8 cellular contexts compared by ENCODE assay signal in genomic region chr3:194140520-194141414, GRCh38. TPM values are rescaled to one million over a fixed set of nuclear protein-coding genes. Genes with fewer than 3 reads are reported as not detected.
DNase-seq lines count a peak whose midpoint lies in the region; ATAC-seq, FAIRE-seq and TF ChIP-seq lines count a peak whose summit lies in the region.

No MANE protein-coding gene starts in this region.

- H3K4me1 ChIP-seq in mucosa of rectum (ENCODE audit: control insufficient read depth in 2 of 2, insufficient read depth in 2 of 2, low read length in 2 of 2), result peaks cover 32 to 37% of the 10 kb centered on the region in 2 donors

- peaks cover 52% of the 10 kb centered on the region for H3K27me3 Mint-ChIP-seq in activated CD4-positive, alpha-beta T cell treated with anti-CD3 and anti-CD28 coated beads, Interleukin-2, amount 10 ng/mL, durations not matched to agents 7 days and 5 days

- no peaks in the 10 kb centered on the region for H3K9me3 ChIP-seq in mucosa of rectum (ENCODE audit: control insufficient read depth in 2 of 2, low read length in 2 of 2)

- FAIRE-seq in urothelium cell line (lab: Jason Lieb, UNC), result no peak

- peak overlapping the region; percentile 52 for H3K4me3 ChIP-seq in epithelial cell of proximal tubule (ENCODE audit: low read depth, low read length)
- peak overlapping the region; percentile 57 to 61 for H3K4me3 ChIP-seq in mucosa of rectum (ENCODE audit: low read length in 2 of 2)

- no peak overlapping the region for H3K4me3 Mint-ChIP-seq in activated CD4-positive, alpha-beta T cell treated with anti-CD3 and anti-CD28 coated beads, Interleukin-2, amount 10 ng/mL, durations not matched to agents 7 days and 5 days

- peaks cover 0 to 5% of the 10 kb centered on the region in 2 donors for H3K36me3 ChIP-seq in mucosa of rectum (ENCODE audit: control insufficient read depth in 2 of 2, insufficient read depth in 2 of 2, low read length in 2 of 2)

- no peak for TF ChIP-seq RAD21 in Ishikawa (IDR thresholded peaks at IDR 0.05; ENCODE audit: low read depth)

- H3K36me3 Mint-ChIP-seq in activated CD4-positive, alpha-beta T cell treated with anti-CD3 and anti-CD28 coated beads, Interleukin-2, amount 10 ng/mL, durations not matched to agents 7 days and 5 days (ENCODE audit: low read depth), result peaks cover 5% of the 10 kb centered on the region

- no peaks in the 10 kb centered on the region for H3K9me3 Mint-ChIP-seq in activated CD4-positive, alpha-beta T cell treated with anti-CD3 and anti-CD28 coated beads, Interleukin-2, amount 10 ng/mL, durations not matched to agents 7 days and 5 days

- TF ChIP-seq CTCF in epithelial cell of proximal tubule (conservative IDR thresholded peaks at IDR 0.05; ENCODE audit: low read depth, low read length), result no peak

- ATAC-seq in HG03175 (IDR thresholded peaks at IDR 0.05; ENCODE audit: unreplicated experiment), result no peak
- no peak for ATAC-seq in GM19328 (IDR thresholded peaks at IDR 0.05; ENCODE audit: unreplicated experiment)

- peak; percentile 94 for TF ChIP-seq EP300 in Ishikawa (IDR thresholded peaks at IDR 0.05; ENCODE audit: borderline replicate concordance)

- POLR2A ChIA-PET in activated CD4-positive, alpha-beta T cell treated with anti-CD3 and anti-CD28 coated beads, Interleukin-2, amount 10 ng/mL, durations not matched to agents 7 days and 5 days (lab: Charles Lee), result interaction anchor here (0.6 to 1.8 kb wide), 4 partner anchors 73 to 360 kb away, joined by 3 to 8 read pairs (median 4); no protein-coding TSS in a partner anchor

- H3K4me1 Mint-ChIP-seq in activated CD4-positive, alpha-beta T cell treated with anti-CD3 and anti-CD28 coated beads, Interleukin-2, amount 10 ng/mL, durations not matched to agents 7 days and 5 days, result peaks cover 45% of the 10 kb centered on the region

- H3K27ac Mint-ChIP-seq in activated CD4-positive, alpha-beta T cell treated with anti-CD3 and anti-CD28 coated beads, Interleukin-2, amount 10 ng/mL, durations not matched to agents 7 days and 5 days, result peak overlapping the region; percentile 66

- H3K27ac ChIP-seq in mucosa of rectum (ENCODE audit: low read depth in 2 of 2, low read length in 2 of 2), result peak overlapping the region; percentile 84 to 88

- DNase-seq in EH (ENCODE audit: low read depth) (peak; percentile 87), epithelial cell of proximal tubule (ENCODE audit: low read depth) (no peak), urothelium cell line (ENCODE audit: low spot score) (peak; percentile 48)
- peak; percentile 20 for DNase-seq in activated CD4-positive, alpha-beta T cell treated with anti-CD3 and anti-CD28 coated beads, Interleukin-2, amount 10 ng/mL, durations not matched to agents 7 days and 5 days

- peak overlapping the region; percentile 63 to 79 for H3K9ac ChIP-seq in mucosa of rectum (ENCODE audit: low read depth in 1 of 2, low read length in 2 of 2)

- H3K27me3 ChIP-seq in mucosa of rectum (ENCODE audit: control insufficient read depth in 2 of 2, insufficient read depth in 2 of 2, low read length in 2 of 2), result no peaks in the 10 kb centered on the region

- CTCF ChIA-PET in activated CD4-positive, alpha-beta T cell treated with anti-CD3 and anti-CD28 coated beads, Interleukin-2, amount 10 ng/mL, durations not matched to agents 7 days and 5 days (lab: Charles Lee), result interaction anchor here (0.6 to 1.8 kb wide), 7 partner anchors 30 to 1271 kb away, joined by 3 to 7 read pairs (median 3); no protein-coding TSS in a partner anchor

TF ChIP-seq in Ishikawa, 13 proteins besides CTCF, POLR2A, EP300 and RAD21:
- no peak for TF ChIP-seq CEBPB (IDR thresholded peaks at IDR 0.05)
- peak; percentile 84 for TF ChIP-seq FOXM1 (IDR thresholded peaks at IDR 0.05; ENCODE audit: borderline replicate concordance, low read depth)
- peak; percentile 15; the same call in 1 of the 2 replicates for TF ChIP-seq EGR1 (IDR thresholded peaks at IDR 0.05)
- peak; percentile 91 for TF ChIP-seq ZBTB7A (IDR thresholded peaks at IDR 0.05; ENCODE audit: low read depth)
- no peak for TF ChIP-seq REST (IDR thresholded peaks at IDR 0.05; ENCODE audit: low read depth)
- no peak for TF ChIP-seq USF1 (IDR thresholded peaks at IDR 0.05)
- TF ChIP-seq TAF1 (IDR thresholded peaks at IDR 0.05; ENCODE audit: low read depth), result peak; percentile 16; the same call in 1 of the 2 replicates
- peak; percentile 52; the same call in 1 of the 2 replicates for TF ChIP-seq MAX (IDR thresholded peaks at IDR 0.05)
- TF ChIP-seq TCF12 (IDR thresholded peaks at IDR 0.05; ENCODE audit: low read depth), result peak; percentile 95
- peak; percentile 82 for TF ChIP-seq NFIC (IDR thresholded peaks at IDR 0.05)
- no peak for TF ChIP-seq YY1 (IDR thresholded peaks at IDR 0.05; ENCODE audit: low read depth)
- peak; percentile 55; the same call in 1 of the 2 replicates for TF ChIP-seq TEAD4 (IDR thresholded peaks at IDR 0.05)
- no peak for TF ChIP-seq CREB1 (IDR thresholded peaks at IDR 0.05; ENCODE audit: low read depth)

RNA-seq across cellular contexts. Expression of gene HES1, which starts 4.8 kb away (rescaled TPM):
- 1 to 10 TPM; 2.4 to 2.7 TPM for total RNA-seq in activated CD4-positive, alpha-beta T cell treated with anti-CD3 and anti-CD28 coated beads, Interleukin-2, amount 10 ng/mL, durations not matched to agents 7 days and 5 days
- total RNA-seq in epithelial cell of proximal tubule, result 17.1 and 55.6 TPM in 2 replicates
